Comparison of ENCODE assay signal across 23 cellular contexts in the genomic region with DNA sequence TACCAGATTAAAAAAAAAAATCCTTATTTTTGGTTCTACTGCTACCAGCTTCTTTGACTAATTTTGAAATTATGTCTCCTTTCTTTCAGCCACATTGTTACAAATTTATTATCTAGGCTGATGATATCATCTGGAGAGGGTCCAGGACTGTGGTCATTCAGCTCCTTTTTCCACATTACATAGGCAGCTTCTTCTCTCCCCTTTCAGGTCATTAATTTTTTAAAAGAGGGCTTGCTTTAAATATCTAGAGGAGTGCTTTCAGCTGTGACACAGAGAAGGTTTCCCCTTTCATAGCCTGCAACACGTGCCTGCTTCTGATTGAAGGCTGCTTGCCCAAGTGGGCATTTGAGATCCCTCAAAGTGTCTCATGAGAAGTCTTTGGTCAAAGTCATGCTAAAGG.
DNase-seq lines count a peak whose midpoint lies in the region; ATAC-seq, FAIRE-seq and TF ChIP-seq lines count a peak whose summit lies in the region.
"Had no signal": no experiment of that assay in that cellular context is flagged by ENCODE, and none has a peak within 500 bp of the region (broad histone marks: within the 10 kb centered on the region; RNA-seq: fewer than 3 reads in every experiment).

No MANE protein-coding gene starts in this region.

- no peak for FAIRE-seq in astrocyte (lab: Jason Lieb, UNC)
- FAIRE-seq: A204.1, endothelial cell of umbilical vein had no signal

- no peak overlapping the region for H2AFZ ChIP-seq in astrocyte (ENCODE audit: low read depth, low read length)
- H2AFZ ChIP-seq: PC-9 had no signal

- peaks cover 53% of the 10 kb centered on the region for H3K4me1 Mint-ChIP-seq in MCF 10A (ENCODE audit: insufficient read depth, unreplicated experiment)
- peaks cover 53% of the 10 kb centered on the region for H3K4me1 Mint-ChIP-seq in astrocyte (ENCODE audit: low read depth, unreplicated experiment)
- H3K4me1 Mint-ChIP-seq in activated T-helper 1 cell treated with anti-CD3 and anti-CD28 coated beads, Interleukin-12 subunit alpha, Interleukin-12 subunit beta, Interleukin-2, Interleukin-4 antibody, amounts not matched to agents 30 ng/mL and 10 ng/mL and 1 ng/mL, durations not matched to agents 14 hours and 24 hours and 36 hours (ENCODE audit: low read depth), result no peaks in the 10 kb centered on the region

- peak overlapping the region; percentile 1 for H3K4me2 ChIP-seq in astrocyte (ENCODE audit: low read length)
- H3K4me2 ChIP-seq: KMS-11, PC-9 had no signal

- no peaks in the 10 kb centered on the region for H3K9me3 ChIP-seq in breast epithelium
- no peaks in the 10 kb centered on the region for H3K9me3 ChIP-seq in astrocyte (ENCODE audit: insufficient read depth, low read depth, low read length)
- H3K9me3 ChIP-seq: Caco-2, thyroid gland had no signal

- H3K4me1 ChIP-seq in breast epithelium, result no peaks in the 10 kb centered on the region
- peaks cover 16% of the 10 kb centered on the region for H3K4me1 ChIP-seq in astrocyte (ENCODE audit: insufficient read depth, low read length)
- H3K4me1 ChIP-seq: Caco-2, thyroid gland had no signal

- no peak overlapping the region for H3K4me3 ChIP-seq in breast epithelium
- no peak overlapping the region for H3K4me3 ChIP-seq in astrocyte (ENCODE audit: insufficient read depth, low read depth, low read length)
- H3K4me3 ChIP-seq: PC-9, thyroid gland had no signal

- CTCF ChIA-PET in MCF 10A (lab: Yijun Ruan, JAX), result interaction anchor here (0.6 to 0.9 kb wide), 2 partner anchors 154 to 1061 kb away, joined by 3 to 5 read pairs; no protein-coding TSS in a partner anchor

- H3K27me3 ChIP-seq in breast epithelium, result no peaks in the 10 kb centered on the region
- H3K27me3 ChIP-seq in astrocyte (ENCODE audit: insufficient read depth, low read length), result no peaks in the 10 kb centered on the region
- H3K27me3 ChIP-seq: thyroid gland had no signal

- H3K27ac ChIP-seq in breast epithelium, result no peak overlapping the region
- H3K27ac ChIP-seq in astrocyte (ENCODE audit: low read depth, low read length), result peak overlapping the region; percentile 69
- H3K27ac ChIP-seq: KMS-11, PC-9, thyroid gland had no signal

- H3K36me3 Mint-ChIP-seq in MCF 10A (ENCODE audit: insufficient read depth, unreplicated experiment), result no peaks in the 10 kb centered on the region
- no peaks in the 10 kb centered on the region for H3K36me3 Mint-ChIP-seq in astrocyte (ENCODE audit: low read depth, unreplicated experiment)
- H3K36me3 Mint-ChIP-seq in activated T-helper 1 cell treated with anti-CD3 and anti-CD28 coated beads, Interleukin-12 subunit alpha, Interleukin-12 subunit beta, Interleukin-2, Interleukin-4 antibody, amounts not matched to agents 30 ng/mL and 10 ng/mL and 1 ng/mL, durations not matched to agents 14 hours and 24 hours and 36 hours (ENCODE audit: low read depth), result no peaks in the 10 kb centered on the region
- H3K36me3 Mint-ChIP-seq: natural killer cell treated with Interleukin-12 subunit alpha and Interleukin-12 subunit beta and Interleukin-15 and Interleukin-18, amount 100 ng/mL, for 72 hours had no signal

- BruUV-seq in MCF 10A (replicated peaks; lab: Mats Ljungman, UMichigan), result no TSS peak

- H3K9me3 Mint-ChIP-seq in MCF 10A (ENCODE audit: unreplicated experiment) (no peaks in the 10 kb centered on the region), astrocyte (ENCODE audit: unreplicated experiment) (no peaks in the 10 kb centered on the region)
- no peaks in the 10 kb centered on the region for H3K9me3 Mint-ChIP-seq in activated T-helper 1 cell treated with anti-CD3 and anti-CD28 coated beads, Interleukin-12 subunit alpha, Interleukin-12 subunit beta, Interleukin-2, Interleukin-4 antibody, amounts not matched to agents 30 ng/mL and 10 ng/mL and 1 ng/mL, durations not matched to agents 14 hours and 24 hours and 36 hours

- H3K27me3 Mint-ChIP-seq in MCF 10A (ENCODE audit: insufficient read depth, unreplicated experiment) (no peaks in the 10 kb centered on the region), astrocyte (ENCODE audit: low read depth, unreplicated experiment) (no peaks in the 10 kb centered on the region)
- no peaks in the 10 kb centered on the region for H3K27me3 Mint-ChIP-seq in activated T-helper 1 cell treated with anti-CD3 and anti-CD28 coated beads, Interleukin-12 subunit alpha, Interleukin-12 subunit beta, Interleukin-2, Interleukin-4 antibody, amounts not matched to agents 30 ng/mL and 10 ng/mL and 1 ng/mL, durations not matched to agents 14 hours and 24 hours and 36 hours (ENCODE audit: insufficient read depth)
- H3K27me3 Mint-ChIP-seq: natural killer cell treated with Interleukin-12 subunit alpha and Interleukin-12 subunit beta and Interleukin-15 and Interleukin-18, amount 100 ng/mL, for 72 hours had no signal

- no peaks in the 10 kb centered on the region for H3K79me2 ChIP-seq in astrocyte (ENCODE audit: insufficient read depth, low read length)

- TF ChIP-seq POLR2A in breast epithelium (IDR thresholded peaks at IDR 0.05), result no peak

- peak; percentile 53 for DNase-seq in MCF 10A (ENCODE audit: unreplicated experiment)
- DNase-seq in breast epithelium (ENCODE audit: low spot score in 2 of 2), result no peak
- DNase-seq in astrocyte (ENCODE audit: low read depth), result peak; percentile 91
- peak; percentile 78 for DNase-seq in kidney glomerular epithelial cell (lab: John Stamatoyannopoulos, UW)
- no peak for DNase-seq in cardiac septum (ENCODE audit: low spot score)
- no peak for DNase-seq in activated T-helper 1 cell treated with anti-CD3 and anti-CD28 coated beads, Interleukin-12 subunit alpha, Interleukin-12 subunit beta, Interleukin-2, Interleukin-4 antibody, amounts not matched to agents 30 ng/mL and 10 ng/mL and 1 ng/mL, durations not matched to agents 14 hours and 24 hours and 36 hours (ENCODE audit: low spot score)
- no peak for DNase-seq in AG08396 (ENCODE audit: low spot score)
- DNase-seq: activated CD4-positive, CD25-positive, alpha-beta regulatory T cell; activated naive CD4-positive, alpha-beta T cell treated with anti-CD3 and anti-CD28 coated beads for 36 hours; Caco-2; cerebellar nuclear complex; NCI-H146; NCI-H510A treated with DMSO at 0.1 percent for 48 hours; PC-9; stimulated activated CD8-positive, alpha-beta memory T cell treated with anti-CD3 and anti-CD28 coated beads, Interleukin-4, amount 100 ng/mL, for 48 hours; SW 1271; thyroid gland had no signal

- H3K4me3 Mint-ChIP-seq in MCF 10A (ENCODE audit: unreplicated experiment) (no peak overlapping the region), astrocyte (ENCODE audit: unreplicated experiment) (no peak overlapping the region)
- no peak overlapping the region for H3K4me3 Mint-ChIP-seq in activated T-helper 1 cell treated with anti-CD3 and anti-CD28 coated beads, Interleukin-12 subunit alpha, Interleukin-12 subunit beta, Interleukin-2, Interleukin-4 antibody, amounts not matched to agents 30 ng/mL and 10 ng/mL and 1 ng/mL, durations not matched to agents 14 hours and 24 hours and 36 hours
- H3K4me3 Mint-ChIP-seq: activated naive CD4-positive, alpha-beta T cell treated with anti-CD3 and anti-CD28 coated beads for 36 hours; natural killer cell treated with Interleukin-12 subunit alpha and Interleukin-12 subunit beta and Interleukin-15 and Interleukin-18, amount 100 ng/mL, for 72 hours had no signal

- H3K9ac ChIP-seq in astrocyte (ENCODE audit: low read length), result peak overlapping the region; percentile 52
- H3K9ac ChIP-seq: KMS-11 had no signal

- TF ChIP-seq CTCF in MCF 10A (IDR thresholded peaks at IDR 0.05; ENCODE audit: unreplicated experiment) (no peak), breast epithelium (IDR thresholded peaks at IDR 0.05) (no peak), astrocyte (IDR thresholded peaks at IDR 0.05; ENCODE audit: insufficient read depth, low read depth, low read length) (no peak)

- no peaks in the 10 kb centered on the region for H3K36me3 ChIP-seq in breast epithelium
- no peaks in the 10 kb centered on the region for H3K36me3 ChIP-seq in astrocyte (ENCODE audit: insufficient read depth, low read length)
- H3K36me3 ChIP-seq: thyroid gland had no signal

- ATAC-seq in GM21825 (IDR thresholded peaks at IDR 0.05; ENCODE audit: unreplicated experiment), result no peak
- ATAC-seq: HCT116; natural killer cell treated with Interleukin-12 subunit alpha and Interleukin-12 subunit beta and Interleukin-15 and Interleukin-18, amount 100 ng/mL, for 72 hours had no signal

- POLR2A ChIA-PET in MCF 10A (lab: Yijun Ruan, JAX), result interaction anchor here (0.9 to 4.4 kb wide), 4 partner anchors 10 to 59 kb away, joined by 3 to 25 read pairs (median 3); no protein-coding TSS in a partner anchor

- no peaks in the 10 kb centered on the region for H4K20me1 ChIP-seq in astrocyte (ENCODE audit: insufficient read depth, low read length)

- intact Hi-C loops in MCF 10A (cut with micrococcal nuclease) (loop anchor here (2.0 to 5.0 kb wide), 2 partner anchors 53 to 306 kb away; no protein-coding TSS in a partner anchor), breast epithelium (cut with DNase I; ENCODE audit: low total_unique reads) (loop anchor here (10.0 kb wide), 1 partner anchor 1307 kb away; no protein-coding TSS in a partner anchor), cardiac septum (cut with DNase I) (no loop called here)
- intact Hi-C loops in activated T-helper 1 cell treated with anti-CD3 and anti-CD28 coated beads, Interleukin-12 subunit alpha, Interleukin-12 subunit beta, Interleukin-2, Interleukin-4 antibody, amounts not matched to agents 30 ng/mL and 10 ng/mL and 1 ng/mL, durations not matched to agents 14 hours and 24 hours and 36 hours (cut with micrococcal nuclease), result no loop called here

- H3K27ac Mint-ChIP-seq in MCF 10A (ENCODE audit: low read depth, unreplicated experiment), result peak overlapping the region; percentile 55
- H3K27ac Mint-ChIP-seq in astrocyte (ENCODE audit: unreplicated experiment), result peak overlapping the region; percentile 88
- H3K27ac Mint-ChIP-seq in activated T-helper 1 cell treated with anti-CD3 and anti-CD28 coated beads, Interleukin-12 subunit alpha, Interleukin-12 subunit beta, Interleukin-2, Interleukin-4 antibody, amounts not matched to agents 30 ng/mL and 10 ng/mL and 1 ng/mL, durations not matched to agents 14 hours and 24 hours and 36 hours, result no peak overlapping the region
- H3K27ac Mint-ChIP-seq: activated naive CD4-positive, alpha-beta T cell treated with anti-CD3 and anti-CD28 coated beads for 36 hours; natural killer cell treated with Interleukin-12 subunit alpha and Interleukin-12 subunit beta and Interleukin-15 and Interleukin-18, amount 100 ng/mL, for 72 hours had no signal

Comparison
In these comparisons a context has a peak if more than half of its experiments do, and no peak if none do; other contexts are left out.
1. DNase-seq: peak in MCF 10A (single experiment), astrocyte (single experiment) and kidney glomerular epithelial cell (single experiment); none in breast epithelium (0 of 2), cardiac septum (single experiment), activated T-helper 1 cell treated with anti-CD3 and anti-CD28 coated beads, Interleukin-12 subunit alpha, Interleukin-12 subunit beta, Interleukin-2, Interleukin-4 antibody, amounts not matched to agents 30 ng/mL and 10 ng/mL and 1 ng/mL, durations not matched to agents 14 hours and 24 hours and 36 hours (single experiment) and AG08396 (single experiment).
2. intact Hi-C loops: an anchor here in MCF 10A (2.0 to 5.0 kb wide) and breast epithelium (10.0 kb wide); none called in cardiac septum and activated T-helper 1 cell treated with anti-CD3 and anti-CD28 coated beads, Interleukin-12 subunit alpha, Interleukin-12 subunit beta, Interleukin-2, Interleukin-4 antibody, amounts not matched to agents 30 ng/mL and 10 ng/mL and 1 ng/mL, durations not matched to agents 14 hours and 24 hours and 36 hours.